ENCODE assay signal across 24 cellular contexts in genomic region chr7:20208651-20209307, GRCh38. TPM values are rescaled to one million over a fixed set of nuclear protein-coding genes. Genes with fewer than 3 reads are reported as not detected.
DNase-seq lines count a peak whose midpoint lies in the region; ATAC-seq, FAIRE-seq and TF ChIP-seq lines count a peak whose summit lies in the region.
"Had no signal": no experiment of that assay in that cellular context is flagged by ENCODE, and none has a peak within 500 bp of the region (broad histone marks: within the 10 kb centered on the region; RNA-seq: fewer than 3 reads in every experiment).

No MANE protein-coding gene starts in this region.

- no peak overlapping the region for H3K4me2 ChIP-seq in K562 (ENCODE audit: insufficient read depth, low read length)
- H3K4me2 ChIP-seq: BLaER1 treated with 17β-estradiol and CSF1 and Interleukin-3, amounts not matched to agents 10 nM and 100 nM had no signal

- peaks cover 11% of the 10 kb centered on the region for H3K36me3 ChIP-seq in K562 (ENCODE audit: control insufficient read depth, insufficient read depth, low read length)
- no peaks in the 10 kb centered on the region for H3K36me3 ChIP-seq in spleen
- H3K36me3 ChIP-seq: BE2C had no signal

- no peak for TF ChIP-seq RAD21 in K562 (CRISPR knock-in tag; conservative IDR thresholded peaks at IDR 0.05 in 1 of 2, IDR thresholded peaks at IDR 0.05 in 1 of 2)

- TF ChIP-seq POLR2A in K562 (conservative IDR thresholded peaks at IDR 0.05) (no peak), spleen (IDR thresholded peaks at IDR 0.05) (no peak)

- H3K4me1 ChIP-seq in K562 (replicated peaks in 1 of 2; ENCODE audit: control insufficient read depth in 2 of 2, insufficient read depth in 2 of 2, low read length in 2 of 2), result peaks cover 5 to 18% of the 10 kb centered on the region in 2 experiments; a peak in 4 of 5 replicates
- no peaks in the 10 kb centered on the region for H3K4me1 ChIP-seq in spleen
- H3K4me1 ChIP-seq: BE2C had no signal

- intact Hi-C loops in K562 (cut with micrococcal nuclease) (no loop called here), spleen (cut with DNase I; ENCODE audit: low total_unique reads) (no loop called here)

- no peak for ATAC-seq in K562

- peak; percentile 56 for DNase-seq in DMS53 (lab: John Stamatoyannopoulos, UW)
- no peak for DNase-seq in DMS53 treated with DMSO at 0.1 percent for 48 hours (lab: John Stamatoyannopoulos, UW; ENCODE audit: unreplicated experiment)
- no peak for DNase-seq in K562 (ENCODE audit: extremely low read depth in 1 of 4, low spot score in 3 of 4)
- DNase-seq in spleen, result peak; percentile 43
- DNase-seq in COR-L47 (lab: John Stamatoyannopoulos, UW), result no peak
- DNase-seq in activated CD4-positive, alpha-beta T cell treated with anti-CD3 and anti-CD28 coated beads, Interleukin-2, amount 50 U/mL, for 1 hour, result no peak
- DNase-seq: ACHN; AML-193; BE2C; Caco-2; CD4-positive, alpha-beta memory T cell; DMS 273 treated with DMSO at 0.1 percent for 48 hours; DND-41; GM23248; H7; HCEC 1CT had no signal

- no peak for TF ChIP-seq CTCF in K562 (IDR thresholded peaks at IDR 0.05 in 2 of 3, conservative IDR thresholded peaks at IDR 0.05 in 1 of 3; ENCODE audit: insufficient read depth in 2 of 3, low read depth in 1 of 3, low read length in 3 of 3)
- TF ChIP-seq CTCF in spleen (IDR thresholded peaks at IDR 0.05 in 8 of 11, conservative IDR thresholded peaks at IDR 0.05 in 3 of 11), result no peak

- no peak for FAIRE-seq in K562 (lab: Jason Lieb, UNC)
- FAIRE-seq: A204.1, D721Med, G401.6, GM19239, H1 had no signal

- no peak overlapping the region for H3K27ac ChIP-seq in K562 (ENCODE audit: extremely low read depth, low read depth, low read length)
- no peak overlapping the region for H3K27ac ChIP-seq in spleen
- H3K27ac ChIP-seq: 22Rv1; BLaER1 treated with 17β-estradiol and CSF1 and Interleukin-3, amounts not matched to agents 10 nM and 100 nM; GM23248 had no signal

- H4K20me1 ChIP-seq in K562 (replicated peaks; ENCODE audit: control insufficient read depth, insufficient read depth, low read length), result no peaks in the 10 kb centered on the region
- H4K20me1 ChIP-seq: BLaER1 treated with 17β-estradiol and CSF1 and Interleukin-3, amounts not matched to agents 10 nM and 100 nM had no signal

- no peaks in the 10 kb centered on the region for H3K27me3 ChIP-seq in K562 (ENCODE audit: control insufficient read depth in 2 of 2, insufficient read depth in 2 of 2, low read length in 2 of 2)
- H3K27me3 ChIP-seq in spleen (replicated peaks in 1 of 7), result no peaks in the 10 kb centered on the region
- H3K27me3 ChIP-seq: BE2C; BLaER1 treated with 17β-estradiol and CSF1 and Interleukin-3, amounts not matched to agents 10 nM and 100 nM had no signal

- no peak overlapping the region for H3K9ac ChIP-seq in K562 (ENCODE audit: insufficient read depth in 1 of 2, low read depth in 2 of 2, low read length in 2 of 2)
- H3K9ac ChIP-seq: BLaER1 treated with 17β-estradiol and CSF1 and Interleukin-3, amounts not matched to agents 10 nM and 100 nM; GM23248 had no signal

- WGBS in K562 (ENCODE audit: insufficient coverage, low coverage, missing lambda C conversion rate), result 91% methylated on average over 5 of the region's 6 CpGs
- WGBS in spleen, 5 donors, result 86 to 92% (median 89%) methylated on average over 6 of the region's 6 CpGs

- no TSS peak for BruUV-seq in K562 (replicated peaks; lab: Mats Ljungman, UMichigan)

- peaks cover 29% of the 10 kb centered on the region for H3K9me3 ChIP-seq in K562 (replicated peaks; ENCODE audit: control insufficient read depth, insufficient read depth, low read depth, low read length)
- H3K9me3 ChIP-seq in spleen, result peaks cover 0 to 20% (median 16%) of the 10 kb centered on the region in 8 donors
- H3K9me3 ChIP-seq: BE2C had no signal

- peaks cover 72% of the 10 kb centered on the region for H3K79me2 ChIP-seq in K562 (ENCODE audit: control insufficient read depth, insufficient read depth, low read length)

- POLR2A ChIA-PET in K562 (lab: Yijun Ruan, JAX), result no interaction called here

- H3K9me1 ChIP-seq in K562 (ENCODE audit: control insufficient read depth, insufficient read depth, low read length), result no peaks in the 10 kb centered on the region

- in situ Hi-C loops in K562 (cut with MboI), result no loop called here

- CTCF ChIA-PET in K562 (lab: Yijun Ruan, JAX; ENCODE audit: low intra/inter-chr PET ratio), result no interaction called here

- no peak for TF ChIP-seq EP300 in K562 (IDR thresholded peaks at IDR 0.05; ENCODE audit: low read length)

- no peak overlapping the region for H2AFZ ChIP-seq in K562 (ENCODE audit: low read depth, low read length)
- H2AFZ ChIP-seq: GM23248 had no signal

- no peak overlapping the region for H3K4me3 ChIP-seq in K562
- H3K4me3 ChIP-seq in spleen, result no peak overlapping the region
- H3K4me3 ChIP-seq: GM23248 had no signal

TF ChIP-seq in K562, 482 proteins besides CTCF, POLR2A, EP300 and RAD21 (continues in another document):
- TF ChIP-seq ZNF280A (IDR thresholded peaks at IDR 0.05; ENCODE audit: low read depth, partially characterized antibody) (peak; percentile 63), HCFC1 (IDR thresholded peaks at IDR 0.05; ENCODE audit: low read depth, low read length) (no peak), L3MBTL2 (IDR thresholded peaks at IDR 0.05) (no peak), MYBL2 (IDR thresholded peaks at IDR 0.05; ENCODE audit: low read depth) (no peak), MYBL2 (CRISPR knock-in tag; IDR thresholded peaks at IDR 0.05; ENCODE audit: borderline replicate concordance) (no peak), CBX3 (IDR thresholded peaks at IDR 0.05; ENCODE audit: borderline replicate concordance in 1 of 2, low read length in 2 of 2) (peak in 1 of 2 experiments; percentile 86; a peak in 1 of 3 replicates), CEBPB (tag; IDR thresholded peaks at IDR 0.05) (no peak), TCF15 (CRISPR knock-in tag; IDR thresholded peaks at IDR 0.05) (no peak), ZNF830 (CRISPR knock-in tag; IDR thresholded peaks at IDR 0.05) (no peak), ZFP36 (IDR thresholded peaks at IDR 0.05; ENCODE audit: low read depth, low read length, partially characterized antibody) (peak; percentile 47), TFE3 (CRISPR knock-in tag; IDR thresholded peaks at IDR 0.05) (no peak), BMI1 (IDR thresholded peaks at IDR 0.05; ENCODE audit: low read length) (no peak), TBP (optimal IDR thresholded peaks at IDR 0.05; ENCODE audit: low read depth, low read length) (no peak)

RNA-seq across cellular contexts. Expression of gene MACC1, which starts 8.4 kb away (rescaled TPM):
- total RNA-seq in K562 (2011; cell fraction: chromatin; rRNA removed; ENCODE audit: low replicate concordance), result 22.2 and 81.4 TPM in 2 replicates
- 6.7 and 10.3 TPM in 2 replicates for total RNA-seq in K562 (2011; cell fraction: nucleolus; rRNA removed)
- total RNA-seq in K562 (2011; cell fraction: nucleoplasm; rRNA removed), result 21.9 and 60.5 TPM in 2 replicates
- total RNA-seq in K562 (2014; rRNA removed), result 10.4 and 12.6 TPM in 2 replicates
- total RNA-seq in K562 (2014; rRNA removed; fragmentation: Illumina TruSeq; extraction: Trizol), result 30.2 and 36.7 TPM in 2 replicates
- total RNA-seq in K562 (2015; rRNA removed; fragmentation: Illumina TruSeq; extraction: Trizol), result 16.7 and 17.8 TPM in 2 replicates
- 16.1 and 20.4 TPM in 2 replicates for total RNA-seq in K562 (2021)
- 5.1 and 12.7 TPM in 2 replicates for polyA plus RNA-seq in K562 (2011; rRNA removed)
- polyA plus RNA-seq in K562 (2011; cell fraction: cytosol; rRNA removed), result 1.9 and 2.4 TPM in 2 replicates
- polyA plus RNA-seq in K562 (2011; cell fraction: nucleus; rRNA removed), result 4.5 and 6.4 TPM in 2 replicates
- 5.6 and 6.9 TPM in 2 replicates for polyA plus RNA-seq in K562 (2012)
- 9.1 and 9.6 TPM in 2 replicates for polyA plus RNA-seq in K562 (2014; fragmentation: Illumina TruSeq; extraction: Trizol)
- polyA plus RNA-seq in K562 (2014; fragmentation: Nextera tagmentation; extraction: Ambion mirVana), result 1 to 10 TPM; 7.5 to 8.6 TPM
- 4.4 and 5.9 TPM in 2 replicates for polyA plus RNA-seq in K562 (2014; rRNA removed)
- polyA minus RNA-seq in K562 (2011; rRNA and poly(A)+ RNA removed), result 25.1 and 40.4 TPM in 2 replicates
- polyA minus RNA-seq in K562 (2011; cell fraction: cytosol; rRNA and poly(A)+ RNA removed), result 9.4 and 19.5 TPM in 2 replicates
- polyA minus RNA-seq in K562 (2011; cell fraction: nucleus; rRNA and poly(A)+ RNA removed), result 13.6 and 17.3 TPM in 2 replicates
- total RNA-seq in spleen, result 10 to 100 TPM in 2 of 7 donors, 1 to 10 TPM in 5; 3.7 to 10.6 (median 5.2) TPM
- polyA plus RNA-seq in spleen, result 1 to 10 TPM in 2 of 3 donors, under 1 TPM in 1; 0.83 to 1.3 (median 1.1) TPM
- polyA plus RNA-seq: CD14-positive monocyte had no signal

Comparison
In these comparisons a context has a peak if more than half of its experiments do, and no peak if none do; other contexts are left out.
1. DNase-seq: peak in DMS53 (single experiment) and spleen (single experiment); none in DMS53 treated with DMSO at 0.1 percent for 48 hours (single experiment), K562 (0 of 4), COR-L47 (single experiment) and activated CD4-positive, alpha-beta T cell treated with anti-CD3 and anti-CD28 coated beads, Interleukin-2, amount 50 U/mL, for 1 hour (single experiment).